Comparison of ENCODE assay signal across 21 cellular contexts in genomic region chr17:63270610-63271009, GRCh38.
A peak's percentile ranks its signal among the peaks of the same experiment; 100 is the strongest.
DNase-seq lines count a peak whose midpoint lies in the region; ATAC-seq, FAIRE-seq and TF ChIP-seq lines count a peak whose summit lies in the region.
"Had no signal": no experiment of that assay in that cellular context is flagged by ENCODE, and none has a peak within 500 bp of the region (broad histone marks: within the 10 kb centered on the region; RNA-seq: fewer than 3 reads in every experiment).

No MANE protein-coding gene starts in this region.

- no peak overlapping the region for H3K4me2 ChIP-seq in A549

- peaks cover 11% of the 10 kb centered on the region; the same call in 2 of the 3 replicates for H3K9me3 ChIP-seq in A549
- H3K9me3 ChIP-seq in RWPE2 (ENCODE audit: severe bottlenecking), result no peaks in the 10 kb centered on the region
- H3K9me3 ChIP-seq: BE2C, HAP-1 had no signal

- FAIRE-seq in A549 (lab: Jason Lieb, UNC), result no peak
- peak; percentile 15 for FAIRE-seq in H54 (lab: Jason Lieb, UNC)
- FAIRE-seq: A204.1, D721Med had no signal

- no peaks in the 10 kb centered on the region for H3K27me3 ChIP-seq in RWPE2 (ENCODE audit: insufficient read depth, poor library complexity, severe bottlenecking)
- H3K27me3 ChIP-seq: BE2C had no signal

- H3K36me3 ChIP-seq in RWPE2 (ENCODE audit: low read depth), result peaks cover 44% of the 10 kb centered on the region

- TF ChIP-seq RAD21 in A549 (conservative IDR thresholded peaks at IDR 0.05 in 1 of 2, IDR thresholded peaks at IDR 0.05 in 1 of 2), result no peak

- no peak for ATAC-seq in A549
- ATAC-seq in RWPE2 (ENCODE audit: low read depth), result peak; percentile 16; the same call in 1 of the 3 replicates
- ATAC-seq in GM19452 (IDR thresholded peaks at IDR 0.05; ENCODE audit: unreplicated experiment), result no peak
- no peak for ATAC-seq in HG03135 (IDR thresholded peaks at IDR 0.05; ENCODE audit: unreplicated experiment)
- ATAC-seq: SK-N-SH treated with all-trans-retinoic acid at 6 μM for 48 hours, T-cell had no signal

- TF ChIP-seq POLR2A in A549 (IDR thresholded peaks at IDR 0.05; ENCODE audit: low read length) (no peak), H54 (IDR thresholded peaks at IDR 0.05; ENCODE audit: low read depth, low read length) (no peak)

- no peak for DNase-seq in A549 (ENCODE audit: low read depth in 1 of 2, low spot score in 1 of 2)
- DNase-seq in H54 (ENCODE audit: insufficient read length, low spot score), result no peak
- no peak for DNase-seq in RWPE2 (ENCODE audit: low spot score)
- DNase-seq in epithelial cell of prostate (ENCODE audit: low read depth, low spot score), result no peak
- no peak for DNase-seq in T-helper 1 cell
- DNase-seq: BE2C; EL; NCI-H1092; NCI-H1436; NCI-H2029; NCI-H2227 treated with DMSO at 0.1 percent for 48 hours; NCI-H510A treated with DMSO at 0.1 percent for 48 hours; NCI-H774; NK-92 treated with Interleukin-12 subunit alpha and Interleukin-12 subunit beta, amount 100 ng/mL, for 24 hours; T-cell had no signal

- TF ChIP-seq EP300 in A549 (IDR thresholded peaks at IDR 0.05), result no peak

- no peak overlapping the region for H3K4me3 ChIP-seq in A549
- no peak overlapping the region for H3K4me3 ChIP-seq in RWPE2 (ENCODE audit: severe bottlenecking)
- H3K4me3 ChIP-seq: HAP-1 had no signal

- TF ChIP-seq CTCF in A549 (IDR thresholded peaks at IDR 0.05), result no peak
- TF ChIP-seq CTCF in RWPE2 (IDR thresholded peaks at IDR 0.05; ENCODE audit: poor library complexity, severe bottlenecking), result no peak

- CTCF ChIA-PET in A549 (lab: Yijun Ruan, JAX), result interaction anchor here (0.6 to 1.5 kb wide), 2 partner anchors 51 to 364 kb away, joined by 3 to 4 read pairs; no protein-coding TSS in a partner anchor

- H3K27ac ChIP-seq in A549 (0 out of 6 replicates have a peak overlapping the region, but pooled peaks of 1 of the 2 experiments have one; percentile 20), RWPE2 (ENCODE audit: poor library complexity, severe bottlenecking) (peak overlapping the region; percentile 49), epithelial cell of prostate (peak overlapping the region; percentile 54)

- H3K4me1 ChIP-seq in A549, result peaks cover 28% of the 10 kb centered on the region
- H3K4me1 ChIP-seq in RWPE2 (ENCODE audit: insufficient read depth, poor library complexity, severe bottlenecking), result peaks cover 39% of the 10 kb centered on the region
- H3K4me1 ChIP-seq: BE2C had no signal

- WGBS in A549 (ENCODE audit: missing lambda C conversion rate), result 93% methylated on average over 3 of the region's 3 CpGs

- POLR2A ChIA-PET in A549 (lab: Yijun Ruan, JAX), result no interaction called here

TF ChIP-seq in A549, 52 proteins besides CTCF, POLR2A, EP300 and RAD21:
- TF ChIP-seq ESRRA (IDR thresholded peaks at IDR 0.05; ENCODE audit: borderline replicate concordance, low read length) (no peak), CHD2 (IDR thresholded peaks at IDR 0.05; ENCODE audit: low read length, partially characterized antibody) (no peak), USF2 (IDR thresholded peaks at IDR 0.05) (no peak), FOXS1 (CRISPR knock-in tag; IDR thresholded peaks at IDR 0.05) (no peak), FOSL2 (IDR thresholded peaks at IDR 0.05) (no peak), FOSL2 (CRISPR knock-in tag; IDR thresholded peaks at IDR 0.05) (peak; percentile 51), KDM1A (IDR thresholded peaks at IDR 0.05; ENCODE audit: low read depth) (no peak)
